Comparison of ENCODE assay signal across 12 cellular contexts in genomic region chr5:39356263-39356662, GRCh38. TPM values are rescaled to one million over a fixed set of nuclear protein-coding genes. Genes with fewer than 3 reads are reported as not detected.
"Had no signal": no experiment of that assay in that cellular context is flagged by ENCODE, and none has a peak within 500 bp of the region (broad histone marks: within the 10 kb centered on the region; RNA-seq: fewer than 3 reads in every experiment).

No MANE protein-coding gene starts in this region.

- H3K9ac ChIP-seq: GM23248, KMS-11 had no signal

- H3K4me1 ChIP-seq: HAP-1 had no signal

- H2AFZ ChIP-seq: GM23248 had no signal

- DNase-seq: GM23248, GOT3, H7, HFFc6, KBM-7 had no signal

- H3K4me2 ChIP-seq: KMS-11 had no signal

- H3K27ac ChIP-seq: GM23248, KMS-11 had no signal

- H3K9me3 ChIP-seq: HAP-1 had no signal

- ATAC-seq: HCT116 had no signal

- H3K36me3 ChIP-seq: HAP-1 had no signal

- H3K4me3 ChIP-seq: GM23248, HAP-1 had no signal

- FAIRE-seq: HTR-8/SVneo had no signal

RNA-seq across cellular contexts. Expression of gene C9, which starts 8.0 kb away (rescaled TPM):
- total RNA-seq: GM23248, H4, H7, HT-29 had no signal
- polyA plus RNA-seq: GM23248, IgD-negative memory B cell had no signal
